ENCODE assay signal across 1 cellular context in the genomic region with DNA sequence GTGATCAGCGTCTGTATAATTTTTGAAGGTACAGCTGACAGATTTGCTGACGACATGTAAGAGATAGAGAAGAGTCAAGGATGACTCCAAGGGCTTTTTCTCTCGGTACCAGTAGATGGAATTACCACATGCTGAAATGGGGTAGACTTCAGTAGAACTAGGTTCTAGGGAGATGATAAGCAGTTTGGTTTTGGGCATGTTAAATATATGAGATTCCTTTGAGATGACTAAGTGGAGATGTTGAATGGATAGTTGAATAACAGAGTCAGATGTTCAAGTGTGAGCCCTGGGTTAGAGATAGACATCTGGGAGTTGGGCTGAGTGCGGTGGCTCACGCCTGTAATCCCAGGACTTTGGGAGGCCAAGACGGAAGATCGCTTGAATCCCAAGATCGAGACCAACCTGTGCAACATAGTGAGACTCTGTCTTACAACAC.
TF ChIP-seq lines count a peak whose summit lies in the region.

No MANE protein-coding gene starts in this region.

TF ChIP-seq in HCT116, 20 proteins besides CTCF, POLR2A, EP300 and RAD21 (continued from another document):
- TF ChIP-seq MAX (IDR thresholded peaks at IDR 0.05) (no peak), YY1 (IDR thresholded peaks at IDR 0.05; ENCODE audit: extremely low read depth, insufficient replicate concordance, low read depth, low read length) (no peak), ELF1 (IDR thresholded peaks at IDR 0.05; ENCODE audit: borderline replicate concordance, low read depth) (no peak), SIN3A (IDR thresholded peaks at IDR 0.05; ENCODE audit: low read depth) (no peak), EZH2 (IDR thresholded peaks at IDR 0.05) (no peak), SP1 (IDR thresholded peaks at IDR 0.05; ENCODE audit: low read depth) (no peak), FOSL1 (IDR thresholded peaks at IDR 0.05; ENCODE audit: low read depth) (no peak; the same call in 1 of the 2 replicates), CEBPB (IDR thresholded peaks at IDR 0.05; ENCODE audit: low read depth) (no peak), ZNF274 (IDR thresholded peaks at IDR 0.05; ENCODE audit: low read depth, low read length) (no peak), TCF7L2 (IDR thresholded peaks at IDR 0.05; ENCODE audit: borderline replicate concordance, extremely low read depth, insufficient read depth, insufficient read length) (no peak)
- TF ChIP-seq, protein P1, sequence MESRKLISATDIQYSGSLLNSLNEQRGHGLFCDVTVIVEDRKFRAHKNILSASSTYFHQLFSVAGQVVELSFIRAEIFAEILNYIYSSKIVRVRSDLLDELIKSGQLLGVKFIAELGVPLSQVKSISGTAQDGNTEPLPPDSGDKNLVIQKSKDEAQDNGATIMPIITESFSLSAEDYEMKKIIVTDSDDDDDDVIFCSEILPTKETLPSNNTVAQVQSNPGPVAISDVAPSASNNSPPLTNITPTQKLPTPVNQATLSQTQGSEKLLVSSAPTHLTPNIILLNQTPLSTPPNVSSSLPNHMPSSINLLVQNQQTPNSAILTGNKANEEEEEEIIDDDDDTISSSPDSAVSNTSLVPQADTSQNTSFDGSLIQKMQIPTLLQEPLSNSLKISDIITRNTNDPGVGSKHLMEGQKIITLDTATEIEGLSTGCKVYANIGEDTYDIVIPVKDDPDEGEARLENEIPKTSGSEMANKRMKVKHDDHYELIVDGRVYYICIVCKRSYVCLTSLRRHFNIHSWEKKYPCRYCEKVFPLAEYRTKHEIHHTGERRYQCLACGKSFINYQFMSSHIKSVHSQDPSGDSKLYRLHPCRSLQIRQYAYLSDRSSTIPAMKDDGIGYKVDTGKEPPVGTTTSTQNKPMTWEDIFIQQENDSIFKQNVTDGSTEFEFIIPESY (IDR thresholded peaks at IDR 0.05; ENCODE audit: extremely low read depth, insufficient replicate concordance, low read length) = no peak
